18 cellular contexts compared by ENCODE assay signal in the genomic region with DNA sequence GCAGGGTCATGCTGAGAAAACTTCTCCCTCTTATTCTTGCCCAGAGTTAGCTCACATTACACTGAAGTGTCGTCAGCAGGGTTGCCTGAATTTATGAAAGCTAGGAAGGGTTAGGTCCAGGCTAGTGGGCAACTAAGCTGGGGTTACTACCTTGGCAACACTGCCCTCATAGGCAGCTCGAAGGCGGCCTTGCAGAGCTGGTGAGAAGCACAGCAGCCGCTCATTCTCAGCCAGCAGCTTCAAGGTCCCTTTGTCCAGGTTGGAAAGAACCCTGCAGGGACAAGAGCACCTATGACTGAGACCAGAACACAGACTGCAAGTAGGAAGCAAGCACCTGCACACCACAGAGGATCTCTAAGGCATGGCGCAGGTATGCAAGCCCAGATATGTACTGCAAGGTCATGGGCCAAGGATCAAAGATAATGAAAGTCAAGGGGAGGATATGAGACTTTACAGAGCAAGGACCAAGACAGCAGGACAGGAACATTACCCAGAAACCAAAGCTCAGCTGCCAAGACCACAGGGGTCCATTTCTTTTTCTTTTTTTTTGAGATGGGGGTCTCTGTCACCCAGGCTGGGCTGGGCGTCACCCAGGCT. TPM values are rescaled to one million over a fixed set of nuclear protein-coding genes. Genes with fewer than 3 reads are reported as not detected.
A peak's percentile ranks its signal among the peaks of the same experiment; 100 is the strongest.
DNase-seq lines count a peak whose midpoint lies in the region; ATAC-seq and TF ChIP-seq lines count a peak whose summit lies in the region.
"Had no signal": no experiment of that assay in that cellular context is flagged by ENCODE, and none has a peak within 500 bp of the region (broad histone marks: within the 10 kb centered on the region; RNA-seq: fewer than 3 reads in every experiment).

No MANE protein-coding gene starts in this region.

- peaks cover 65% of the 10 kb centered on the region for H3K36me3 ChIP-seq in BLaER1
- peaks cover 4% of the 10 kb centered on the region for H3K36me3 ChIP-seq in Caco-2 (ENCODE audit: control insufficient read depth, insufficient read depth, low read length)

- H3K27ac Mint-ChIP-seq in Caco-2 (ENCODE audit: unreplicated experiment): no peak overlapping the region
- H3K27ac Mint-ChIP-seq in activated T-helper 1 cell treated with anti-CD3 and anti-CD28 coated beads, Interleukin-12 subunit alpha, Interleukin-12 subunit beta, Interleukin-2, Interleukin-4 antibody, amounts not matched to agents 30 ng/mL and 10 ng/mL and 1 ng/mL, durations not matched to agents 14 hours and 24 hours and 36 hours: no peak overlapping the region
- H3K27ac Mint-ChIP-seq in natural killer cell treated with Interleukin-12 subunit alpha and Interleukin-12 subunit beta and Interleukin-15 and Interleukin-18, amount 100 ng/mL, for 72 hours: no peak overlapping the region

- POLR2A ChIA-PET in Caco-2 (lab: Charles Lee): interaction anchor here (0.6 kb wide), 1 partner anchor 197 kb away, joined by 3 read pairs; no protein-coding TSS in a partner anchor

- H4K20me1 ChIP-seq in BLaER1: peaks cover 63% of the 10 kb centered on the region

- peaks cover 42% of the 10 kb centered on the region for H3K4me1 ChIP-seq in BLaER1
- H3K4me1 ChIP-seq in Caco-2: no peaks in the 10 kb centered on the region; the same call in 1 of the 2 replicates

- no peak for TF ChIP-seq CTCF in Caco-2 (IDR thresholded peaks at IDR 0.05; ENCODE audit: insufficient read depth in 1 of 2, low read depth in 1 of 2, low read length in 1 of 2, severe bottlenecking in 1 of 2, unreplicated experiment in 1 of 2)

- H3K4me1 Mint-ChIP-seq in Caco-2 (ENCODE audit: low read depth, unreplicated experiment): no peaks in the 10 kb centered on the region
- peaks cover 7% of the 10 kb centered on the region for H3K4me1 Mint-ChIP-seq in activated T-helper 1 cell treated with anti-CD3 and anti-CD28 coated beads, Interleukin-12 subunit alpha, Interleukin-12 subunit beta, Interleukin-2, Interleukin-4 antibody, amounts not matched to agents 30 ng/mL and 10 ng/mL and 1 ng/mL, durations not matched to agents 14 hours and 24 hours and 36 hours (ENCODE audit: low read depth)
- H3K4me1 Mint-ChIP-seq in natural killer cell treated with Interleukin-12 subunit alpha and Interleukin-12 subunit beta and Interleukin-15 and Interleukin-18, amount 100 ng/mL, for 72 hours (ENCODE audit: low read depth in 2 of 2): peaks cover 13 to 17% of the 10 kb centered on the region in 2 donors

- DNase-seq in Caco-2: no peak
- DNase-seq in activated T-helper 1 cell treated with anti-CD3 and anti-CD28 coated beads, Interleukin-12 subunit alpha, Interleukin-12 subunit beta, Interleukin-2, Interleukin-4 antibody, amounts not matched to agents 30 ng/mL and 10 ng/mL and 1 ng/mL, durations not matched to agents 14 hours and 24 hours and 36 hours (ENCODE audit: low spot score): no peak
- DNase-seq in natural killer cell treated with Interleukin-12 subunit alpha and Interleukin-12 subunit beta and Interleukin-15 and Interleukin-18, amount 100 ng/mL, for 72 hours (ENCODE audit: low spot score): no peak
- no peak for DNase-seq in NCI-H2227 (lab: John Stamatoyannopoulos, UW; ENCODE audit: unreplicated experiment)
- DNase-seq: activated CD4-positive, alpha-beta T cell treated with anti-CD3 and anti-CD28 coated beads for 48 hours; GDM1; Karpas-422; NCI-H1092 treated with DMSO at 0.1 percent for 48 hours; NCI-H2107; pancreas; stimulated activated CD4-positive, alpha-beta T cell treated with anti-CD3 and anti-CD28 coated beads, Interleukin-2, amount 100 ng/mL, for 24 hours had no signal

- peak overlapping the region; percentile 4; the same call in 1 of the 2 replicates for H3K4me2 ChIP-seq in BLaER1

- H3K27ac ChIP-seq in BLaER1: no peak overlapping the region
- H3K27ac ChIP-seq: esophagus muscularis mucosa, left lung, pancreas, vagina had no signal

- intact Hi-C loops in Caco-2 (cut with micrococcal nuclease; ENCODE audit: unreplicated experiment): no loop called here
- intact Hi-C loops in activated T-helper 1 cell treated with anti-CD3 and anti-CD28 coated beads, Interleukin-12 subunit alpha, Interleukin-12 subunit beta, Interleukin-2, Interleukin-4 antibody, amounts not matched to agents 30 ng/mL and 10 ng/mL and 1 ng/mL, durations not matched to agents 14 hours and 24 hours and 36 hours (cut with micrococcal nuclease): loop anchor here (10.0 kb wide), 2 partner anchors 189 to 239 kb away; a partner anchor contains a TSS

- ATAC-seq in natural killer cell treated with Interleukin-12 subunit alpha and Interleukin-12 subunit beta and Interleukin-15 and Interleukin-18, amount 100 ng/mL, for 72 hours: no peak
- no peak for ATAC-seq in HG02852 (IDR thresholded peaks at IDR 0.05; ENCODE audit: unreplicated experiment)
- no peak for ATAC-seq in GM18519 (IDR thresholded peaks at IDR 0.05; ENCODE audit: low FRiP score, unreplicated experiment)
- ATAC-seq: left lung, Panc1, pancreas had no signal

- no peaks in the 10 kb centered on the region for H3K9me3 Mint-ChIP-seq in Caco-2 (ENCODE audit: unreplicated experiment)
- H3K9me3 Mint-ChIP-seq in activated T-helper 1 cell treated with anti-CD3 and anti-CD28 coated beads, Interleukin-12 subunit alpha, Interleukin-12 subunit beta, Interleukin-2, Interleukin-4 antibody, amounts not matched to agents 30 ng/mL and 10 ng/mL and 1 ng/mL, durations not matched to agents 14 hours and 24 hours and 36 hours: no peaks in the 10 kb centered on the region
- no peaks in the 10 kb centered on the region for H3K9me3 Mint-ChIP-seq in natural killer cell treated with Interleukin-12 subunit alpha and Interleukin-12 subunit beta and Interleukin-15 and Interleukin-18, amount 100 ng/mL, for 72 hours

- H3K27me3 ChIP-seq in BLaER1: no peaks in the 10 kb centered on the region
- H3K27me3 ChIP-seq in Caco-2 (replicated peaks; ENCODE audit: control insufficient read depth, insufficient read depth, low read length): no peaks in the 10 kb centered on the region
- H3K27me3 ChIP-seq: esophagus muscularis mucosa, left lung, pancreas, vagina had no signal

- peak overlapping the region; percentile 56 for H3K4me3 Mint-ChIP-seq in Caco-2 (ENCODE audit: unreplicated experiment)
- H3K4me3 Mint-ChIP-seq in activated T-helper 1 cell treated with anti-CD3 and anti-CD28 coated beads, Interleukin-12 subunit alpha, Interleukin-12 subunit beta, Interleukin-2, Interleukin-4 antibody, amounts not matched to agents 30 ng/mL and 10 ng/mL and 1 ng/mL, durations not matched to agents 14 hours and 24 hours and 36 hours: peak overlapping the region; percentile 41
- H3K4me3 Mint-ChIP-seq in natural killer cell treated with Interleukin-12 subunit alpha and Interleukin-12 subunit beta and Interleukin-15 and Interleukin-18, amount 100 ng/mL, for 72 hours: peak overlapping the region; percentile 68

- H3K27me3 Mint-ChIP-seq in Caco-2 (ENCODE audit: insufficient read depth, unreplicated experiment): no peaks in the 10 kb centered on the region
- H3K27me3 Mint-ChIP-seq in activated T-helper 1 cell treated with anti-CD3 and anti-CD28 coated beads, Interleukin-12 subunit alpha, Interleukin-12 subunit beta, Interleukin-2, Interleukin-4 antibody, amounts not matched to agents 30 ng/mL and 10 ng/mL and 1 ng/mL, durations not matched to agents 14 hours and 24 hours and 36 hours (ENCODE audit: insufficient read depth): no peaks in the 10 kb centered on the region
- no peaks in the 10 kb centered on the region for H3K27me3 Mint-ChIP-seq in natural killer cell treated with Interleukin-12 subunit alpha and Interleukin-12 subunit beta and Interleukin-15 and Interleukin-18, amount 100 ng/mL, for 72 hours

- peaks cover 50% of the 10 kb centered on the region for H3K36me3 Mint-ChIP-seq in Caco-2 (ENCODE audit: insufficient read depth, unreplicated experiment)
- H3K36me3 Mint-ChIP-seq in activated T-helper 1 cell treated with anti-CD3 and anti-CD28 coated beads, Interleukin-12 subunit alpha, Interleukin-12 subunit beta, Interleukin-2, Interleukin-4 antibody, amounts not matched to agents 30 ng/mL and 10 ng/mL and 1 ng/mL, durations not matched to agents 14 hours and 24 hours and 36 hours (ENCODE audit: low read depth): peaks cover 28% of the 10 kb centered on the region
- peaks cover 16% of the 10 kb centered on the region for H3K36me3 Mint-ChIP-seq in natural killer cell treated with Interleukin-12 subunit alpha and Interleukin-12 subunit beta and Interleukin-15 and Interleukin-18, amount 100 ng/mL, for 72 hours

- BruUV-seq in Caco-2 (replicated peaks; lab: Mats Ljungman, UMichigan): no TSS peak

- peak overlapping the region; percentile 2; the same call in 1 of the 2 replicates for H3K9ac ChIP-seq in BLaER1

- H3K9me3 ChIP-seq in BLaER1 (no peaks in the 10 kb centered on the region), Caco-2 (no peaks in the 10 kb centered on the region)
- H3K9me3 ChIP-seq: esophagus muscularis mucosa, left lung, pancreas, vagina had no signal

- H3K4me3 ChIP-seq in BLaER1: no peak overlapping the region
- no peak overlapping the region for H3K4me3 ChIP-seq in Caco-2 (ENCODE audit: low read depth, low read length)
- H3K4me3 ChIP-seq: esophagus muscularis mucosa, left lung, pancreas, vagina had no signal

- CTCF ChIA-PET in Caco-2 (lab: Charles Lee): no interaction called here

RNA-seq across cellular contexts. Expression of a gene that starts 2.8 kb away (rescaled TPM):
- total RNA-seq in Caco-2 (2022): 29.4 and 32.3 TPM in 2 replicates
- 24.0 and 26.7 TPM in 2 replicates for total RNA-seq in activated T-helper 1 cell treated with anti-CD3 and anti-CD28 coated beads, Interleukin-12 subunit alpha, Interleukin-12 subunit beta, Interleukin-2, Interleukin-4 antibody, amounts not matched to agents 30 ng/mL and 10 ng/mL and 1 ng/mL, durations not matched to agents 14 hours and 24 hours and 36 hours
- 10 to 100 TPM; 14.9 to 30.5 TPM for total RNA-seq in natural killer cell treated with Interleukin-12 subunit alpha and Interleukin-12 subunit beta and Interleukin-15 and Interleukin-18, amount 100 ng/mL, for 72 hours
